ENCODE assay signal across 8 cellular contexts in the genomic region with DNA sequence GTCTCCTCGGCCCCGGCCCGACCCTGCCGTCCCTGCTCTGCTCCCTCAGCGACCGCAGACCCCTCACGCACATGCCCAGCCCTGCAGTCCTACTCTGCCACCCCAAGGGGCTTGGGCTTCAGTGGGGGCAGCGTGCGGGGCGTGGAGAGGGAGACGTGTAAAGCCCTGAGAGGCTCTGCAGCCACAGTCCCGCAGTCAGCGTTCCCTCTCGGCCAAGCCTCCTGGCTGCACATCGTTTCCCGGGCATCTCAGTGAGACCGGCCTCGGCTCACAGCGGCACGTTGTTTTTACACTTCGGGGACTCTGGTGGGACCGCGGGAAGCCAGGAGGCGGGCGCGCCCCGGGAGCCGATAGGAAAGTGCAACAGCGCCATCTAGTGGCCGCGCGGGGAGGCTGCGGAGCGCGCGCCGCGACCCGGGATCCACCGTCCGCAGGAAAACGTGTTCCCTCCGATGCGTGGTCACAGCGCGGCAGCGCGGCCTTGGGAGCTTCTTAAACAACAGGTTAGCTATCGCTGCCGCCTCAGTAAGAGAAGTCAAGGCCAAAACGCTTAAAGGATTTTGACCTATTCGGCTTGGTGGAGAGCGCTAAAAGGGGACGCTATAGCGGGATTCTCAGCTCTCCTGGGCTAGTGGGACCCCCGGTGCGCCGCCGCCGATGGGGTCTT.
DNase-seq lines count a peak whose midpoint lies in the region; ATAC-seq, FAIRE-seq and TF ChIP-seq lines count a peak whose summit lies in the region.

No MANE protein-coding gene starts in this region.

- H4K20me1 ChIP-seq in Karpas-422 (ENCODE audit: insufficient read depth, low read depth, low read length) (no peaks in the 10 kb centered on the region), mammary epithelial cell (ENCODE audit: insufficient read depth, low read length) (no peaks in the 10 kb centered on the region), keratinocyte (ENCODE audit: control insufficient read depth, extremely low read depth, insufficient read depth, low read length) (no peaks in the 10 kb centered on the region)

- H3K4me3 ChIP-seq in Karpas-422 (ENCODE audit: low read length) (no peak overlapping the region), WERI-Rb-1 (ENCODE audit: low read depth, low read length) (no peak overlapping the region), mammary epithelial cell (replicated peaks in 1 of 3; ENCODE audit: insufficient read depth in 1 of 3, low read depth in 2 of 3, low read length in 3 of 3) (peak overlapping the region in 1 of 3 experiments; percentile 40), keratinocyte (ENCODE audit: control insufficient read depth in 2 of 3, extremely low read depth in 1 of 3, insufficient read depth in 2 of 3, low read depth in 1 of 3, low read length in 3 of 3) (peak overlapping the region in 2 of 3 experiments; percentile 34 to 40)

- dilution Hi-C loops in mammary epithelial cell (cut with HindIII; ENCODE audit: low sequenced_read_pairs) (no loop called here), keratinocyte (cut with MboI; ENCODE audit: extremely low pct_ligation_motif_present, low sequenced_read_pairs) (no loop called here)

- H3K9ac ChIP-seq in Karpas-422 (ENCODE audit: low read length), result no peak overlapping the region
- H3K9ac ChIP-seq in mammary epithelial cell (ENCODE audit: insufficient read depth, low read length), result no peak overlapping the region
- H3K9ac ChIP-seq in keratinocyte (ENCODE audit: control insufficient read depth, extremely low read depth, insufficient read depth, low read length), result no peak overlapping the region

- H3K79me2 ChIP-seq in Karpas-422 (ENCODE audit: low read length) (no peaks in the 10 kb centered on the region), mammary epithelial cell (ENCODE audit: insufficient read depth, low read length) (no peaks in the 10 kb centered on the region), keratinocyte (ENCODE audit: control insufficient read depth, insufficient read depth, low read length) (no peaks in the 10 kb centered on the region)

- H2AFZ ChIP-seq in Karpas-422 (ENCODE audit: low read length) (no peak overlapping the region), mammary epithelial cell (ENCODE audit: low read depth, low read length) (peak overlapping the region; percentile 83), keratinocyte (ENCODE audit: control insufficient read depth, low read length) (peak overlapping the region; percentile 67)

- 8% methylated on average over 30 of the region's 60 CpGs for WGBS in mammary epithelial cell (ENCODE audit: low coverage, missing lambda C conversion rate)

- BruUV-seq in mammary epithelial cell (replicated peaks; lab: Mats Ljungman, UMichigan), result no TSS peak

- H3K9me2 ChIP-seq in Karpas-422 (replicated peaks; ENCODE audit: insufficient read depth, low read length), result no peaks in the 10 kb centered on the region

- FAIRE-seq in keratinocyte (lab: Jason Lieb, UNC), result no peak

- no peak overlapping the region for H3K27ac ChIP-seq in Karpas-422 (ENCODE audit: low read length)
- no peak overlapping the region for H3K27ac ChIP-seq in WERI-Rb-1
- H3K27ac ChIP-seq in mammary epithelial cell (ENCODE audit: insufficient read depth, low read depth, low read length), result no peak overlapping the region
- H3K27ac ChIP-seq in keratinocyte (ENCODE audit: control insufficient read depth, insufficient read depth, low read length), result no peak overlapping the region

- in situ Hi-C loops in mammary epithelial cell (cut with MboI; ENCODE audit: low sequenced_read_pairs in 2 of 2), result loop anchor here (5.0 to 25.0 kb wide), 3 partner anchors 99 to 534 kb away; no protein-coding TSS in a partner anchor

- DNase-seq in EH (ENCODE audit: low read depth) (peak; percentile 51), Karpas-422 (peak; percentile 71), WERI-Rb-1 (peak; percentile 56), mammary epithelial cell (peak; percentile 24), keratinocyte (ENCODE audit: low read depth, low spot score) (no peak), NCI-H1092 treated with DMSO at 0.1 percent for 48 hours (lab: John Stamatoyannopoulos, UW) (no peak)
- DNase-seq in stimulated activated CD4-positive, alpha-beta T cell treated with anti-CD3 and anti-CD28 coated beads, Interleukin-1b, Interleukin-23, amount 100 ng/mL, for 4 hours (ENCODE audit: low read depth in 2 of 2), result peak; percentile 48 to 66

- no peaks in the 10 kb centered on the region for H3K27me3 ChIP-seq in Karpas-422 (ENCODE audit: low read length)
- peaks cover 95% of the 10 kb centered on the region for H3K27me3 ChIP-seq in WERI-Rb-1 (ENCODE audit: insufficient read depth, low read depth, severe bottlenecking)
- H3K27me3 ChIP-seq in mammary epithelial cell (ENCODE audit: insufficient read depth, low read length), result peaks cover 4% of the 10 kb centered on the region
- peaks cover 26% of the 10 kb centered on the region for H3K27me3 ChIP-seq in keratinocyte (ENCODE audit: control insufficient read depth, extremely low read depth, insufficient read depth, low read length)

- CTCF ChIA-PET in mammary epithelial cell (lab: Charles Lee; ENCODE audit: low non-redundant PET), result interaction anchor here (0.6 kb wide), 1 partner anchor 113 kb away, joined by 3 read pairs; no protein-coding TSS in a partner anchor

- peak; percentile 77 for ATAC-seq in GM21529 (IDR thresholded peaks at IDR 0.05; ENCODE audit: unreplicated experiment)

- intact Hi-C loops in mammary epithelial cell (cut with micrococcal nuclease), result loop anchor here (1.0 to 10.0 kb wide), 4 partner anchors 110 to 519 kb away; no protein-coding TSS in a partner anchor

- no peaks in the 10 kb centered on the region for H3K4me1 ChIP-seq in Karpas-422 (ENCODE audit: low read length)
- peaks cover 8% of the 10 kb centered on the region for H3K4me1 ChIP-seq in mammary epithelial cell (ENCODE audit: insufficient read depth, low read length)
- peaks cover 9% of the 10 kb centered on the region for H3K4me1 ChIP-seq in keratinocyte (ENCODE audit: control insufficient read depth, extremely low read depth, insufficient read depth, low read length)

- peak; percentile 92 for TF ChIP-seq CTCF in WERI-Rb-1 (IDR thresholded peaks at IDR 0.05; ENCODE audit: low read depth, low read length)
- peak; percentile 69 to 98 for TF ChIP-seq CTCF in mammary epithelial cell (conservative IDR thresholded peaks at IDR 0.05 in 1 of 2, IDR thresholded peaks at IDR 0.05 in 1 of 2; ENCODE audit: extremely low read depth in 1 of 2, insufficient read depth in 1 of 2, low read depth in 1 of 2, low read length in 2 of 2)
- peak; percentile 80 to 99 (median 92) for TF ChIP-seq CTCF in keratinocyte (optimal IDR thresholded peaks at IDR 0.05 in 1 of 3, IDR thresholded peaks at IDR 0.05 in 1 of 3, conservative IDR thresholded peaks at IDR 0.05 in 1 of 3; ENCODE audit: extremely low read depth in 1 of 3, insufficient read depth in 2 of 3, low read length in 3 of 3)

- no peaks in the 10 kb centered on the region for H3K9me3 ChIP-seq in Karpas-422 (ENCODE audit: low read length)
- no peaks in the 10 kb centered on the region for H3K9me3 ChIP-seq in WERI-Rb-1 (ENCODE audit: severe bottlenecking)
- no peaks in the 10 kb centered on the region for H3K9me3 ChIP-seq in mammary epithelial cell (replicated peaks; ENCODE audit: insufficient read depth, low read length)
- no peaks in the 10 kb centered on the region for H3K9me3 ChIP-seq in keratinocyte (ENCODE audit: control insufficient read depth, low read depth, low read length)

- no peak overlapping the region for H3K4me2 ChIP-seq in Karpas-422 (ENCODE audit: low read depth, low read length, poor library complexity, severe bottlenecking)
- H3K4me2 ChIP-seq in mammary epithelial cell (ENCODE audit: insufficient read depth, low read depth, low read length), result peak overlapping the region; percentile 78
- H3K4me2 ChIP-seq in keratinocyte (ENCODE audit: control insufficient read depth, extremely low read depth, insufficient read depth, low read depth, low read length), result peak overlapping the region; percentile 65

- H3K36me3 ChIP-seq in Karpas-422 (ENCODE audit: insufficient read depth, low read length), result no peaks in the 10 kb centered on the region
- H3K36me3 ChIP-seq in WERI-Rb-1, result no peaks in the 10 kb centered on the region
- H3K36me3 ChIP-seq in mammary epithelial cell (ENCODE audit: insufficient read depth, low read length), result no peaks in the 10 kb centered on the region
- no peaks in the 10 kb centered on the region for H3K36me3 ChIP-seq in keratinocyte (ENCODE audit: control insufficient read depth in 2 of 2, extremely low read depth in 1 of 2, insufficient read depth in 2 of 2, low read length in 2 of 2)

- no peaks in the 10 kb centered on the region for H3K9me1 ChIP-seq in keratinocyte (ENCODE audit: control insufficient read depth, extremely low read depth, insufficient read depth, low read length)

Comparison
In these comparisons a context has a peak if more than half of its experiments do, and no peak if none do; other contexts are left out.
1. DNase-seq: peak in EH (single experiment), Karpas-422 (single experiment), WERI-Rb-1 (single experiment), mammary epithelial cell (single experiment) and stimulated activated CD4-positive, alpha-beta T cell treated with anti-CD3 and anti-CD28 coated beads, Interleukin-1b, Interleukin-23, amount 100 ng/mL, for 4 hours (2 of 2); none in keratinocyte (single experiment) and NCI-H1092 treated with DMSO at 0.1 percent for 48 hours (single experiment).
2. H3K4me3 ChIP-seq: peak in keratinocyte (2 of 3); none in Karpas-422 (single experiment) and WERI-Rb-1 (single experiment).
3. Peak in every context shown above with its lines, with median percentiles within 50 percentile points of each other: CTCF ChIP-seq.